ENCODE assay signal across 11 cellular contexts in genomic region chr9:121692606-121693505, GRCh38. TPM values are rescaled to one million over a fixed set of nuclear protein-coding genes. Genes with fewer than 3 reads are reported as not detected.
DNase-seq lines count a peak whose midpoint lies in the region; ATAC-seq and TF ChIP-seq lines count a peak whose summit lies in the region.
"Had no signal": no experiment of that assay in that cellular context is flagged by ENCODE, and none has a peak within 500 bp of the region (broad histone marks: within the 10 kb centered on the region; RNA-seq: fewer than 3 reads in every experiment).

No MANE protein-coding gene starts in this region.

- H3K4me3 ChIP-seq in ascending aorta (no peak overlapping the region), tibial artery (no peak overlapping the region)

- H3K9me3 Mint-ChIP-seq in CD14-positive monocyte, result peaks cover 0 to 5% (median 0%) of the 10 kb centered on the region in 7 donors

- DNase-seq in HS-27A (ENCODE audit: low read depth) (peak; percentile 41), ascending aorta (ENCODE audit: low spot score in 2 of 2) (peak in 1 of 2 donors; percentile 84), iPS-NIHi11 (ENCODE audit: low spot score) (peak; percentile 60), tibial artery (peak in 1 of 2 donors; percentile 79), amygdala (lab: John Stamatoyannopoulos, UW) (no peak), CD14-positive monocyte (ENCODE audit: low spot score) (no peak)
- DNase-seq: activated gamma-delta T cell treated with Interleukin-2 at 50 U/mL for 16 hours; OCI-M1; stimulated activated CD4-positive, alpha-beta T cell treated with anti-CD3 and anti-CD28 coated beads, Interleukin-4, amount 100 ng/mL, for 24 hours had no signal

- H3K4me1 Mint-ChIP-seq in CD14-positive monocyte, result peaks cover 9% of the 10 kb centered on the region

- H3K27ac Mint-ChIP-seq in CD14-positive monocyte, result peak overlapping the region in 1 of 7 donors; percentile 24

- TF ChIP-seq CTCF in ascending aorta (IDR thresholded peaks at IDR 0.05) (no peak), tibial artery (IDR thresholded peaks at IDR 0.05) (no peak), CD14-positive monocyte (IDR thresholded peaks at IDR 0.05) (no peak)

- peaks cover 29 to 52% (median 42%) of the 10 kb centered on the region in 3 donors for H3K27me3 Mint-ChIP-seq in CD14-positive monocyte (ENCODE audit: low read depth in 3 of 3)

- H3K4me1 ChIP-seq in ascending aorta, result peaks cover 6 to 17% of the 10 kb centered on the region in 2 donors
- H3K4me1 ChIP-seq in tibial artery, result peaks cover 0 to 36% (median 14%) of the 10 kb centered on the region in 4 donors

- no peak overlapping the region for H3K4me3 Mint-ChIP-seq in CD14-positive monocyte

- ATAC-seq in GM19455 (IDR thresholded peaks at IDR 0.05; ENCODE audit: unreplicated experiment), result no peak
- no peak for ATAC-seq in GM21360 (IDR thresholded peaks at IDR 0.05; ENCODE audit: unreplicated experiment)

- peak overlapping the region; percentile 85 to 86 for H3K27ac ChIP-seq in ascending aorta
- H3K27ac ChIP-seq in tibial artery, result peak overlapping the region; percentile 66 to 75

- H3K36me3 ChIP-seq in ascending aorta (no peaks in the 10 kb centered on the region), tibial artery (no peaks in the 10 kb centered on the region)

- intact Hi-C loops in ascending aorta (cut with DNase I), result loop anchor here (2.0 kb wide), 1 partner anchor 52 kb away; no protein-coding TSS in a partner anchor
- intact Hi-C loops in tibial artery (cut with DNase I; ENCODE audit: low total_unique reads), result no loop called here
- intact Hi-C loops in CD14-positive monocyte (cut with micrococcal nuclease), result no loop called here

- H3K9me3 ChIP-seq in ascending aorta, result no peaks in the 10 kb centered on the region
- H3K9me3 ChIP-seq in tibial artery, result no peaks in the 10 kb centered on the region

- H3K27me3 ChIP-seq in ascending aorta (no peaks in the 10 kb centered on the region), tibial artery (no peaks in the 10 kb centered on the region)

- peaks cover 0 to 2% of the 10 kb centered on the region in 2 donors for H3K36me3 Mint-ChIP-seq in CD14-positive monocyte

RNA-seq across cellular contexts. Expression of gene DAB2IP, which starts 41.4 kb away (rescaled TPM):
- 71.6 TPM for total RNA-seq in ascending aorta
- polyA plus RNA-seq in CD14-positive monocyte, result not detected

Comparison
In these comparisons a context has a peak if more than half of its experiments do, and no peak if none do; other contexts are left out.
1. DNase-seq: peak in HS-27A (single experiment) and iPS-NIHi11 (single experiment); none in amygdala (0 of 56) and CD14-positive monocyte (single experiment).